8 cellular contexts compared by ENCODE assay signal in the genomic region with DNA sequence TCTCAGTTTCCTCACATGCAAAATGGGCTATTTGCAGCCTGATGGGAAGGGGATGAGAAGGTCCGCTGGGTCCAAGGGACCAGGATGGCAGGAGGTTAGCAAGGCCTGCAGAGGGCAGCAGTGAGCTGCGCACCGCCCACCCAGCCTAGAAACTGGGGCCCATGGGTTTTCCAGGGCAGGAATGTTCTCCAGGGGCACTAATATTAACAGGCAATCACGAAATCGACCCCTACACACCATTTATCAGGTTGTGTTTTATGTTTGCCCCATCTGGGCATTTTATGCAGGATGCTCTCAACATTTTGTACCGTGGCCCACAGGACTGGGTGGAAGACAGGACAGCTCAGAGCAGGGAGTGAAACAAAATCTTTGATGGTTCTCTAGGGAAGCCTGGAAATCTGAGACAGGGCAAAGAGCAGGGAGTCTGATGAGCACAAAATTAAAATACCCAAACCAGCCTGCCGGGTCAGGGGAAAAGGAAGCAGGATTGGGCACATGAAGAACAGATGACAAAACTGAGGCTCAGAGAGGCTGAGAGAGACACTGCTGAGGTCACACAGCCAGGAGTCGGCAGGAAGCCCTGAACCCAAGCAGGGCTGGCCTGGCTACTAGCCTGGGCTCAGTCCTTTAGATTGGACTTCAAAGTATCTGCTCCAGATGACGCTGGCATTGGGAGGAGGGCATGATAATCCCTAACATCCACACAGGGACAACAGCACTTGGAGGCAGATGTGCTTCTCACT. TPM values are rescaled to one million over a fixed set of nuclear protein-coding genes. Genes with fewer than 3 reads are reported as not detected.
DNase-seq lines count a peak whose midpoint lies in the region; ATAC-seq and TF ChIP-seq lines count a peak whose summit lies in the region.

No MANE protein-coding gene starts in this region.

- peaks cover 15 to 49% (median 41%) of the 10 kb centered on the region in 11 experiments; a peak in 21 of 22 replicates for H4K20me1 ChIP-seq in BLaER1 treated with 17β-estradiol and CSF1 and Interleukin-3, amounts not matched to agents 10 nM and 100 nM
- H4K20me1 ChIP-seq in HCT116 (ENCODE audit: insufficient read depth) (no peaks in the 10 kb centered on the region), fibroblast of lung (ENCODE audit: control insufficient read depth, extremely low read depth, insufficient read depth, low read length) (no peaks in the 10 kb centered on the region)

- peak; percentile 27 for DNase-seq in HCT116 (ENCODE audit: low read depth, low spot score)
- peak; percentile 28 for DNase-seq in Panc1 (ENCODE audit: low read depth, low spot score)
- peak; percentile 26 to 56 for DNase-seq in fibroblast of lung (ENCODE audit: low read depth in 2 of 2)
- peak; percentile 76 for DNase-seq in neural crest cell (ENCODE audit: low read depth, low spot score)
- DNase-seq in testis, result peak; percentile 71

- peaks cover 0 to 21% (median 0%) of the 10 kb centered on the region in 11 experiments; a peak in 8 of 22 replicates for H3K27me3 ChIP-seq in BLaER1 treated with 17β-estradiol and CSF1 and Interleukin-3, amounts not matched to agents 10 nM and 100 nM
- H3K27me3 ChIP-seq in HCT116 (ENCODE audit: insufficient read depth, low read length), result no peaks in the 10 kb centered on the region
- no peaks in the 10 kb centered on the region for H3K27me3 ChIP-seq in Panc1 (ENCODE audit: control insufficient read depth, insufficient read depth, low read length)
- H3K27me3 ChIP-seq in fibroblast of lung (ENCODE audit: control insufficient read depth, insufficient read depth, low read length), result no peaks in the 10 kb centered on the region
- H3K27me3 ChIP-seq in testis, result no peaks in the 10 kb centered on the region

- peaks cover 37% of the 10 kb centered on the region for H3K4me1 Mint-ChIP-seq in activated T-helper 17 cell treated with anti-CD3 and anti-CD28 coated beads, Interleukin-2, amount 50 U/mL, for 72 hours
- peaks cover 29% of the 10 kb centered on the region for H3K4me1 Mint-ChIP-seq in neural crest cell

- peak; percentile 82 to 98 (median 93) for TF ChIP-seq CTCF in HCT116 (IDR thresholded peaks at IDR 0.05 in 2 of 3, conservative IDR thresholded peaks at IDR 0.05 in 1 of 3; ENCODE audit: borderline replicate concordance in 1 of 3, insufficient read depth in 1 of 3, low read depth in 2 of 3, low read length in 2 of 3)
- peak; percentile 93 for TF ChIP-seq CTCF in Panc1 (IDR thresholded peaks at IDR 0.05)
- peak; percentile 96 to 99 for TF ChIP-seq CTCF in fibroblast of lung (conservative IDR thresholded peaks at IDR 0.05 in 1 of 2, IDR thresholded peaks at IDR 0.05 in 1 of 2; ENCODE audit: low read depth in 1 of 2, low read length in 2 of 2)
- TF ChIP-seq CTCF in neural crest cell (conservative IDR thresholded peaks at IDR 0.05), result peak; percentile 96
- TF ChIP-seq CTCF in testis (IDR thresholded peaks at IDR 0.05), result peak; percentile 92 to 95 (median 92)

- peak overlapping the region in 2 of 10 experiments; percentile 77 to 83; a peak in 2 of 20 replicates for H3K4me3 ChIP-seq in BLaER1 treated with 17β-estradiol and CSF1 and Interleukin-3, amounts not matched to agents 10 nM and 100 nM
- H3K4me3 ChIP-seq in HCT116 (replicated peaks in 1 of 2; ENCODE audit: low read depth in 1 of 2, low read length in 2 of 2) (no peak overlapping the region), Panc1 (ENCODE audit: low read depth in 2 of 2, low read length in 2 of 2) (no peak overlapping the region), fibroblast of lung (replicated peaks in 1 of 4; ENCODE audit: control extremely low read depth in 1 of 4, insufficient read depth in 1 of 4, low read depth in 3 of 4, low read length in 4 of 4) (no peak overlapping the region), testis (no peak overlapping the region)

- peak overlapping the region in 5 of 11 experiments; percentile 27 to 88 (median 82); a peak in 7 of 22 replicates for H3K9ac ChIP-seq in BLaER1 treated with 17β-estradiol and CSF1 and Interleukin-3, amounts not matched to agents 10 nM and 100 nM
- no peak overlapping the region for H3K9ac ChIP-seq in HCT116 (ENCODE audit: low read length)
- H3K9ac ChIP-seq in fibroblast of lung (ENCODE audit: insufficient read depth, low read length), result no peak overlapping the region

- H3K9me3 Mint-ChIP-seq in activated T-helper 17 cell treated with anti-CD3 and anti-CD28 coated beads, Interleukin-2, amount 50 U/mL, for 72 hours, result no peaks in the 10 kb centered on the region
- H3K9me3 Mint-ChIP-seq in neural crest cell, result peaks cover 18% of the 10 kb centered on the region

- intact Hi-C loops in HCT116 (cut with micrococcal nuclease), result loop anchor here (1.0 to 5.0 kb wide), 2 partner anchors 104 to 209 kb away; no protein-coding TSS in a partner anchor
- intact Hi-C loops in Panc1 (cut with micrococcal nuclease; ENCODE audit: unreplicated experiment), result loop anchor here (2.0 kb wide), 1 partner anchor 106 kb away; no protein-coding TSS in a partner anchor
- intact Hi-C loops in testis (cut with DNase I; ENCODE audit: low total_unique reads), result loop anchor here (2.0 to 10.0 kb wide), 2 partner anchors 102 to 206 kb away; no protein-coding TSS in a partner anchor

- in situ Hi-C loops in Panc1 (cut with HindIII; ENCODE audit: low pct_unique_long_range_greater_than_20kb, low sequenced_read_pairs), result no loop called here

- H2AFZ ChIP-seq in HCT116 (ENCODE audit: low read depth, low read length, poor library complexity, severe bottlenecking) (no peak overlapping the region), fibroblast of lung (ENCODE audit: low read length) (no peak overlapping the region)

- peaks cover 25 to 50% (median 43%) of the 10 kb centered on the region in 10 experiments for H3K4me1 ChIP-seq in BLaER1 treated with 17β-estradiol and CSF1 and Interleukin-3, amounts not matched to agents 10 nM and 100 nM
- H3K4me1 ChIP-seq in HCT116 (ENCODE audit: control insufficient read depth in 1 of 2, insufficient read depth in 2 of 2, low read length in 2 of 2) (peaks cover 31 to 46% of the 10 kb centered on the region in 2 experiments), Panc1 (ENCODE audit: control insufficient read depth, insufficient read depth, low read length) (peaks cover 8% of the 10 kb centered on the region), fibroblast of lung (ENCODE audit: control insufficient read depth, extremely low read depth, insufficient read depth, low read length) (peaks cover 9% of the 10 kb centered on the region), testis (peaks cover 43% of the 10 kb centered on the region)

- CTCF ChIA-PET in HCT116 (lab: Charles Lee) (interaction anchor here (0.7 to 4.3 kb wide), 8 partner anchors 10 to 207 kb away, joined by 3 to 59 read pairs (median 3); partner anchors contain the start of gene RAB36), Panc1 (lab: Charles Lee) (interaction anchor here (0.7 to 1.6 kb wide), 5 partner anchors 51 to 1233 kb away, joined by 3 to 27 read pairs (median 3); no protein-coding TSS in a partner anchor)

- ATAC-seq in HCT116, result peak; percentile 50
- ATAC-seq in Panc1, result peak; percentile 58; the same call in 1 of the 2 replicates
- no peak for ATAC-seq in activated T-helper 17 cell treated with anti-CD3 and anti-CD28 coated beads, Interleukin-2, amount 50 U/mL, for 72 hours (replicated peaks)
- no peak for ATAC-seq in HG02938 (IDR thresholded peaks at IDR 0.05; ENCODE audit: unreplicated experiment)

- TF ChIP-seq RAD21 in HCT116 (IDR thresholded peaks at IDR 0.05; ENCODE audit: low read depth), result peak; percentile 88

- RAD21 ChIA-PET in HCT116 (lab: Charles Lee; ENCODE audit: low non-redundant PET in 1 of 2, low total read pairs in 2 of 2, uncharacterized antibody in 2 of 2, unreplicated experiment in 2 of 2), result interaction anchor here in 1 of 2 experiments (0.8 to 1.6 kb wide), 2 partner anchors 104 to 207 kb away, joined by 3 to 9 read pairs; no protein-coding TSS in a partner anchor

- BruUV-seq in HCT116 (replicated peaks; lab: Mats Ljungman, UMichigan), result TSS peak; percentile 35
- BruUV-seq in Panc1 (replicated peaks; lab: Mats Ljungman, UMichigan), result no TSS peak

- H3K36me3 Mint-ChIP-seq in activated T-helper 17 cell treated with anti-CD3 and anti-CD28 coated beads, Interleukin-2, amount 50 U/mL, for 72 hours (ENCODE audit: low read depth), result peaks cover 23% of the 10 kb centered on the region
- H3K36me3 Mint-ChIP-seq in neural crest cell (ENCODE audit: low read depth), result peaks cover 25% of the 10 kb centered on the region

- POLR2A ChIA-PET in HCT116 (lab: Charles Lee), result no interaction called here
- POLR2A ChIA-PET in Panc1 (lab: Charles Lee), result no interaction called here

- H3K27me3 Mint-ChIP-seq in activated T-helper 17 cell treated with anti-CD3 and anti-CD28 coated beads, Interleukin-2, amount 50 U/mL, for 72 hours, result no peaks in the 10 kb centered on the region
- peaks cover 16% of the 10 kb centered on the region for H3K27me3 Mint-ChIP-seq in neural crest cell (ENCODE audit: low read depth)

- H3K36me3 ChIP-seq in BLaER1 treated with 17β-estradiol and CSF1 and Interleukin-3, amounts not matched to agents 10 nM and 100 nM, result peaks cover 0 to 20% (median 5%) of the 10 kb centered on the region in 11 experiments; a peak in 10 of 22 replicates
- H3K36me3 ChIP-seq in HCT116 (ENCODE audit: control insufficient read depth in 1 of 2, insufficient read depth in 2 of 2, low read length in 2 of 2) (peaks cover 0 to 4% of the 10 kb centered on the region in 2 experiments; a peak in 1 of 4 replicates), Panc1 (ENCODE audit: control insufficient read depth, insufficient read depth, low read length) (no peaks in the 10 kb centered on the region; the same call in 1 of the 2 replicates), fibroblast of lung (ENCODE audit: control insufficient read depth, insufficient read depth, low read length) (no peaks in the 10 kb centered on the region), testis (ENCODE audit: low read depth, missing control alignments) (no peaks in the 10 kb centered on the region)

- no peaks in the 10 kb centered on the region for H3K9me2 ChIP-seq in HCT116 (ENCODE audit: insufficient read depth)

- H3K79me2 ChIP-seq in HCT116 (ENCODE audit: insufficient read depth, low read length) (peaks cover 25% of the 10 kb centered on the region), fibroblast of lung (ENCODE audit: control insufficient read depth, insufficient read depth, low read length) (peaks cover 25% of the 10 kb centered on the region)

- H3K27ac ChIP-seq in BLaER1 treated with 17β-estradiol and CSF1 and Interleukin-3, amounts not matched to agents 10 nM and 100 nM, result 0 out of 22 replicates have a peak overlapping the region, but pooled peaks of 1 of the 11 experiments have one; percentile 82
- H3K27ac ChIP-seq in HCT116 (ENCODE audit: low read depth, low read length), result no peak overlapping the region
- H3K27ac ChIP-seq in Panc1 (ENCODE audit: low read length), result no peak overlapping the region
- no peak overlapping the region for H3K27ac ChIP-seq in fibroblast of lung (ENCODE audit: insufficient read depth, low read length)
- peak overlapping the region; percentile 75 to 86 for H3K27ac ChIP-seq in testis

- WGBS in testis, 2 donors, result 29 to 47% methylated on average over 9 of the region's 9 CpGs

- H3K9me3 ChIP-seq in BLaER1 treated with 17β-estradiol and CSF1 and Interleukin-3, amounts not matched to agents 10 nM and 100 nM (replicated peaks in 1 of 11), result peaks cover 22 to 35% (median 28%) of the 10 kb centered on the region in 11 experiments
- peaks cover 14 to 18% of the 10 kb centered on the region in 2 experiments; a peak in 2 of 4 replicates for H3K9me3 ChIP-seq in HCT116 (ENCODE audit: control insufficient read depth in 1 of 2, insufficient read depth in 1 of 2, low read depth in 1 of 2, low read length in 2 of 2)
- H3K9me3 ChIP-seq in Panc1 (ENCODE audit: control insufficient read depth, insufficient read depth, low read depth, low read length), result no peaks in the 10 kb centered on the region
- no peaks in the 10 kb centered on the region for H3K9me3 ChIP-seq in fibroblast of lung (ENCODE audit: control insufficient read depth, insufficient read depth, low read depth, low read length)
- no peaks in the 10 kb centered on the region for H3K9me3 ChIP-seq in testis

- H3K27ac Mint-ChIP-seq in activated T-helper 17 cell treated with anti-CD3 and anti-CD28 coated beads, Interleukin-2, amount 50 U/mL, for 72 hours, result peak overlapping the region; percentile 86
- H3K27ac Mint-ChIP-seq in neural crest cell (ENCODE audit: unreplicated experiment), result no peak overlapping the region

- H3K4me2 ChIP-seq in BLaER1 treated with 17β-estradiol and CSF1 and Interleukin-3, amounts not matched to agents 10 nM and 100 nM, result peak overlapping the region; percentile 91 to 99 (median 97); a peak in 19 of 22 replicates
- H3K4me2 ChIP-seq in HCT116 (ENCODE audit: low read length), result no peak overlapping the region; the same call in 1 of the 2 replicates
- no peak overlapping the region for H3K4me2 ChIP-seq in fibroblast of lung (ENCODE audit: extremely low read depth, insufficient read depth, low read length)

- no peak for TF ChIP-seq POLR2A in HCT116 (IDR thresholded peaks at IDR 0.05; ENCODE audit: borderline replicate concordance, extremely low read depth, insufficient read depth, insufficient read length)
- no peak for TF ChIP-seq POLR2A in testis (IDR thresholded peaks at IDR 0.05)

- peak overlapping the region; percentile 87 for H3K4me3 Mint-ChIP-seq in activated T-helper 17 cell treated with anti-CD3 and anti-CD28 coated beads, Interleukin-2, amount 50 U/mL, for 72 hours
- peak overlapping the region; percentile 87 for H3K4me3 Mint-ChIP-seq in neural crest cell

RNA-seq across cellular contexts. Expression of gene BCR, which starts 1.6 kb away (rescaled TPM):
- total RNA-seq in HCT116 (2021; ENCODE audit: unreplicated experiment), result 39.7 TPM
- 31.2 and 44.1 TPM in 2 replicates for polyA plus RNA-seq in HCT116 (2012)
- 32.1 TPM for total RNA-seq in Panc1 (2021; ENCODE audit: unreplicated experiment)
- polyA plus RNA-seq in Panc1 (2012; ENCODE audit: insufficient read length), result 52.2 TPM
- 10 to 100 TPM; 43.3 to 50.3 TPM for total RNA-seq in activated T-helper 17 cell treated with anti-CD3 and anti-CD28 coated beads, Interleukin-2, amount 50 U/mL, for 72 hours
- total RNA-seq in fibroblast of lung, result 33.4 and 66.6 TPM in 2 replicates
- polyA plus RNA-seq in fibroblast of lung, result 15.7 and 42.7 TPM in 2 replicates
- 21.1 and 61.8 TPM in 2 replicates for polyA plus RNA-seq in fibroblast of lung (2012)
- polyA minus RNA-seq in fibroblast of lung (ENCODE audit: low replicate concordance), result 157 and 274 TPM in 2 replicates
- total RNA-seq in neural crest cell, result 49.5 and 54.2 TPM in 2 replicates
- total RNA-seq in testis, result 100 to 1,000 TPM; 105 to 108 TPM
- 52.5 TPM for polyA plus RNA-seq in testis (ENCODE audit: insufficient read depth, low read depth, low replicate concordance)

RNA-seq across cellular contexts. Expression of gene RAB36, which starts 33.4 kb away (rescaled TPM):
- 6.1 TPM for total RNA-seq in HCT116 (2021; ENCODE audit: unreplicated experiment)
- 2.9 and 3.0 TPM in 2 replicates for polyA plus RNA-seq in HCT116 (2012)
- total RNA-seq in Panc1 (2021; ENCODE audit: unreplicated experiment), result 4.1 TPM
- 3.5 TPM for polyA plus RNA-seq in Panc1 (2012; ENCODE audit: insufficient read length)
- under 1 TPM; 0.61 to 0.80 TPM for total RNA-seq in activated T-helper 17 cell treated with anti-CD3 and anti-CD28 coated beads, Interleukin-2, amount 50 U/mL, for 72 hours
- total RNA-seq in fibroblast of lung, result 1.5 and 2.5 TPM in 2 replicates
- polyA plus RNA-seq in fibroblast of lung, result 3.7 and 4.6 TPM in 2 replicates
- 3.5 and 3.9 TPM in 2 replicates for polyA plus RNA-seq in fibroblast of lung (2012)
- polyA minus RNA-seq in fibroblast of lung (ENCODE audit: low replicate concordance), result 4.0 and 13.4 TPM in 2 replicates
- total RNA-seq in neural crest cell, result 13.5 and 14.4 TPM in 2 replicates
- 1 to 10 TPM; 7.4 to 7.5 TPM for total RNA-seq in testis
- 11.1 TPM for polyA plus RNA-seq in testis (ENCODE audit: insufficient read depth, low read depth, low replicate concordance)

RNA-seq across cellular contexts. Expression of gene RSPH14, which starts 36.9 kb away (rescaled TPM):
- total RNA-seq in HCT116 (2021; ENCODE audit: unreplicated experiment) (0.42 TPM), Panc1 (2021; ENCODE audit: unreplicated experiment) (0.57 TPM), fibroblast of lung (0.17 TPM in 1 of 2 replicates, not detected in the other), neural crest cell (0.86 and 2.9 TPM in 2 replicates), testis (10 to 100 TPM; 12.1 to 22.8 TPM)
- 0.53 and 1.1 TPM in 2 replicates for polyA plus RNA-seq in HCT116 (2012)
- 0.47 TPM for polyA plus RNA-seq in Panc1 (2012; ENCODE audit: insufficient read length)
- total RNA-seq in activated T-helper 17 cell treated with anti-CD3 and anti-CD28 coated beads, Interleukin-2, amount 50 U/mL, for 72 hours, result not detected
- polyA plus RNA-seq in fibroblast of lung (0.17 TPM in 1 of 2 replicates, not detected in the other), testis (ENCODE audit: insufficient read depth, low read depth, low replicate concordance) (45.4 TPM)
- not detected in 2 replicates for polyA plus RNA-seq in fibroblast of lung (2012)
- polyA minus RNA-seq in fibroblast of lung (ENCODE audit: low replicate concordance), result not detected in 2 replicates

Comparison
In these comparisons a context has a peak if more than half of its experiments do, and no peak if none do; other contexts are left out.
1. H3K27ac ChIP-seq: peak in testis (2 of 2); none in HCT116 (single experiment), Panc1 (single experiment) and fibroblast of lung (single experiment).
2. H3K4me2 ChIP-seq: peak in BLaER1 treated with 17β-estradiol and CSF1 and Interleukin-3, amounts not matched to agents 10 nM and 100 nM (11 of 11); none in HCT116 (single experiment) and fibroblast of lung (single experiment).
3. ATAC-seq: peak in HCT116 (single experiment) and Panc1 (single experiment); none in activated T-helper 17 cell treated with anti-CD3 and anti-CD28 coated beads, Interleukin-2, amount 50 U/mL, for 72 hours (single experiment) and HG02938 (single experiment).
4. Peak in every context shown above with its lines, with median percentiles within 50 percentile points of each other: DNase-seq and CTCF ChIP-seq.